9 cellular contexts compared by ENCODE assay signal in genomic region chr20:48725589-48725991, GRCh38.
A peak's percentile ranks its signal among the peaks of the same experiment; 100 is the strongest.
DNase-seq lines count a peak whose midpoint lies in the region; ATAC-seq and TF ChIP-seq lines count a peak whose summit lies in the region.
"Had no signal": no experiment of that assay in that cellular context is flagged by ENCODE, and none has a peak within 500 bp of the region (broad histone marks: within the 10 kb centered on the region; RNA-seq: fewer than 3 reads in every experiment).

No MANE protein-coding gene starts in this region.

- H3K9me3 Mint-ChIP-seq in activated CD4-positive, alpha-beta memory T cell treated with anti-CD3 and anti-CD28 coated beads for 36 hours: no peaks in the 10 kb centered on the region
- H3K9me3 Mint-ChIP-seq in activated CD4-positive, alpha-beta memory T cell treated with anti-CD3 and anti-CD28 coated beads, Interleukin-2, amount 10 ng/mL, durations not matched to agents 7 days and 5 days: no peaks in the 10 kb centered on the region

- in situ Hi-C loops in SK-MEL-5 (cut with HindIII; ENCODE audit: low pct_unique_long_range_greater_than_20kb, low sequenced_read_pairs): no loop called here

- no peaks in the 10 kb centered on the region for H3K27me3 Mint-ChIP-seq in activated CD4-positive, alpha-beta memory T cell treated with anti-CD3 and anti-CD28 coated beads for 36 hours
- H3K27me3 Mint-ChIP-seq in activated CD4-positive, alpha-beta memory T cell treated with anti-CD3 and anti-CD28 coated beads, Interleukin-2, amount 10 ng/mL, durations not matched to agents 7 days and 5 days: no peaks in the 10 kb centered on the region

- H3K4me1 Mint-ChIP-seq in activated CD4-positive, alpha-beta memory T cell treated with anti-CD3 and anti-CD28 coated beads for 36 hours (ENCODE audit: low read depth): peaks cover 50% of the 10 kb centered on the region
- peaks cover 65% of the 10 kb centered on the region for H3K4me1 Mint-ChIP-seq in activated CD4-positive, alpha-beta memory T cell treated with anti-CD3 and anti-CD28 coated beads, Interleukin-2, amount 10 ng/mL, durations not matched to agents 7 days and 5 days

- H3K27ac ChIP-seq in temporal lobe (ENCODE audit: low read depth, low read length): peak overlapping the region; percentile 100

- POLR2A ChIA-PET in activated CD4-positive, alpha-beta memory T cell treated with anti-CD3 and anti-CD28 coated beads for 36 hours (lab: Charles Lee): no interaction called here
- POLR2A ChIA-PET in activated CD4-positive, alpha-beta memory T cell treated with anti-CD3 and anti-CD28 coated beads, Interleukin-2, amount 10 ng/mL, durations not matched to agents 7 days and 5 days (lab: Charles Lee): interaction anchor here (0.9 to 1.3 kb wide), 5 partner anchors 10 to 92 kb away, joined by 3 read pairs; no protein-coding TSS in a partner anchor

- peak overlapping the region; percentile 40 for H3K27ac Mint-ChIP-seq in activated CD4-positive, alpha-beta memory T cell treated with anti-CD3 and anti-CD28 coated beads for 36 hours
- H3K27ac Mint-ChIP-seq in activated CD4-positive, alpha-beta memory T cell treated with anti-CD3 and anti-CD28 coated beads, Interleukin-2, amount 10 ng/mL, durations not matched to agents 7 days and 5 days: no peak overlapping the region

- no peak for ATAC-seq in left lobe of liver

- no peak for DNase-seq in activated CD4-positive, alpha-beta memory T cell treated with anti-CD3 and anti-CD28 coated beads for 36 hours
- no peak for DNase-seq in activated CD4-positive, alpha-beta memory T cell treated with anti-CD3 and anti-CD28 coated beads, Interleukin-2, amount 10 ng/mL, durations not matched to agents 7 days and 5 days
- peak; percentile 45 for DNase-seq in SK-MEL-5 (ENCODE audit: low read depth, low spot score)
- peak; percentile 42 for DNase-seq in fibroblast of mammary gland (ENCODE audit: low read depth)
- no peak for DNase-seq in left lobe of liver (ENCODE audit: low spot score)
- DNase-seq in NCI-H2029 (lab: John Stamatoyannopoulos, UW): no peak
- no peak for DNase-seq in NCI-H526 treated with DMSO at 0.1 percent for 48 hours (lab: John Stamatoyannopoulos, UW)
- DNase-seq: left cardiac atrium had no signal

- TF ChIP-seq CTCF in fibroblast of mammary gland (conservative IDR thresholded peaks at IDR 0.05; ENCODE audit: control insufficient read depth, insufficient read depth, low read depth, low read length): no peak

- no peak overlapping the region for H3K4me3 Mint-ChIP-seq in activated CD4-positive, alpha-beta memory T cell treated with anti-CD3 and anti-CD28 coated beads for 36 hours
- no peak overlapping the region for H3K4me3 Mint-ChIP-seq in activated CD4-positive, alpha-beta memory T cell treated with anti-CD3 and anti-CD28 coated beads, Interleukin-2, amount 10 ng/mL, durations not matched to agents 7 days and 5 days

- intact Hi-C loops in activated CD4-positive, alpha-beta memory T cell treated with anti-CD3 and anti-CD28 coated beads for 36 hours (cut with micrococcal nuclease): no loop called here

- H3K4me3 ChIP-seq in fibroblast of mammary gland (ENCODE audit: control insufficient read depth, low read depth, low read length): no peak overlapping the region

- CTCF ChIA-PET in activated CD4-positive, alpha-beta memory T cell treated with anti-CD3 and anti-CD28 coated beads for 36 hours (lab: Charles Lee): interaction anchor here (0.5 to 1.1 kb wide), 3 partner anchors 68 to 105 kb away, joined by 3 read pairs; no protein-coding TSS in a partner anchor
- CTCF ChIA-PET in activated CD4-positive, alpha-beta memory T cell treated with anti-CD3 and anti-CD28 coated beads, Interleukin-2, amount 10 ng/mL, durations not matched to agents 7 days and 5 days (lab: Charles Lee): interaction anchor here (0.8 to 0.9 kb wide), 2 partner anchors 101 to 180 kb away, joined by 3 to 5 read pairs; no protein-coding TSS in a partner anchor

- H3K36me3 Mint-ChIP-seq in activated CD4-positive, alpha-beta memory T cell treated with anti-CD3 and anti-CD28 coated beads for 36 hours: peaks cover 40% of the 10 kb centered on the region
- H3K36me3 Mint-ChIP-seq in activated CD4-positive, alpha-beta memory T cell treated with anti-CD3 and anti-CD28 coated beads, Interleukin-2, amount 10 ng/mL, durations not matched to agents 7 days and 5 days (ENCODE audit: low read depth): peaks cover 79% of the 10 kb centered on the region

Comparison
In these comparisons a context has a peak if more than half of its experiments do, and no peak if none do; other contexts are left out.
1. DNase-seq: peak in SK-MEL-5 (single experiment) and fibroblast of mammary gland (single experiment); none in activated CD4-positive, alpha-beta memory T cell treated with anti-CD3 and anti-CD28 coated beads for 36 hours (single experiment), activated CD4-positive, alpha-beta memory T cell treated with anti-CD3 and anti-CD28 coated beads, Interleukin-2, amount 10 ng/mL, durations not matched to agents 7 days and 5 days (single experiment), left lobe of liver (single experiment), NCI-H2029 (single experiment) and NCI-H526 treated with DMSO at 0.1 percent for 48 hours (single experiment).